25 cellular contexts compared by ENCODE assay signal in the genomic region with DNA sequence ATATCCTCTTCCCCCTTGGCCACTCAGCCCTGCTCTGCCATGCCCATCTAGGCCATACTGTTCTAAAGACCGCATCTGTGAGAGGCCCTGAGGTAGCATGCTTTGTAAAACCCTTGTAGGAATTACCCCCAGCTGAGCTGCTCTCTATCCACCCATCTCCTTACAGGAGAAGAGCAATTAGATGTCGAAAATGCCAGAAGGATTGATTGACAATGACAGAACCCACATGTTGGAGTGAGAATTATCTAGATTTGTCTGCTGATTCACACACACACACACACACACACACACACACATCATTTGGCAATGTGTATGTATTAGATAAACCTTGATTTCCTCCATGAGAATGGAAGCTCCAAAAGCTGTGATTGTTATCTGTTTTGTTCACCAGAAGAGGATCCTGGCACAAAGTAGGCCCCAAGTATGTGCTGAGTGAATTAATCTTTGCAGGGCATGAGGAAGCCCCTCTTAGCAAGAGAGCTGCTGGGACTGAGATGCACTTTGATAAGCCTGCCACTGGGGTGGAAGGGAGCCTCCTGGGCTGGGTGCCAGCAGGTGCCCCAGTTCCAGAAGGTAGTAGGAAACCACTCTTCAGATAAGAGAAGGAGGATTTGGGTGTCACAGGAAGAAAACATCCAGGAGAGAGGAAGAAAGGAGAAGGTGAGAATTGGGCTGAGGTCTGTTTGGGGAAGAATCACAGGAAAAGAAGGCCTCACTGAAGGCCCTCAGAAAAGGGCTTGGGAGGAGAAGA.
A peak's percentile ranks its signal among the peaks of the same experiment; 100 is the strongest.
DNase-seq lines count a peak whose midpoint lies in the region; ATAC-seq and TF ChIP-seq lines count a peak whose summit lies in the region.
"Had no signal": no experiment of that assay in that cellular context is flagged by ENCODE, and none has a peak within 500 bp of the region (broad histone marks: within the 10 kb centered on the region; RNA-seq: fewer than 3 reads in every experiment).

No MANE protein-coding gene starts in this region.

- no peaks in the 10 kb centered on the region for H3K9me2 ChIP-seq in MM.1S (replicated peaks; ENCODE audit: insufficient read depth, low read length)

- no peak overlapping the region for H3K4me3 ChIP-seq in BLaER1
- H3K4me3 ChIP-seq in MM.1S (ENCODE audit: low read length): no peak overlapping the region
- H3K4me3 ChIP-seq: body of pancreas, colonic mucosa, HAP-1, lung, ovary, sigmoid colon, stomach had no signal

- H3K79me2 ChIP-seq in MM.1S (ENCODE audit: low read length): no peaks in the 10 kb centered on the region

- H3K36me3 ChIP-seq in BLaER1 (no peaks in the 10 kb centered on the region), MM.1S (replicated peaks; ENCODE audit: insufficient read depth, low read length) (no peaks in the 10 kb centered on the region)
- H3K36me3 ChIP-seq: colonic mucosa, HAP-1, ovary, sigmoid colon, stomach had no signal

- intact Hi-C loops in Calu3 (cut with micrococcal nuclease; ENCODE audit: unreplicated experiment): no loop called here

- H3K27ac ChIP-seq in BLaER1: no peak overlapping the region
- no peak overlapping the region for H3K27ac ChIP-seq in MM.1S (ENCODE audit: low read length)
- H3K27ac ChIP-seq: body of pancreas, colonic mucosa, ovary, sigmoid colon, stomach had no signal

- H2AFZ ChIP-seq in MM.1S (ENCODE audit: low read length): no peak overlapping the region

- H3K4me1 Mint-ChIP-seq in Calu3 (ENCODE audit: low read depth, unreplicated experiment): peaks cover 8% of the 10 kb centered on the region
- H3K4me1 Mint-ChIP-seq in endothelial cell (ENCODE audit: unreplicated experiment): peaks cover 33% of the 10 kb centered on the region

- H3K27me3 ChIP-seq in BLaER1 (no peaks in the 10 kb centered on the region), MM.1S (replicated peaks; ENCODE audit: insufficient read depth, low read length) (no peaks in the 10 kb centered on the region)
- H3K27me3 ChIP-seq: body of pancreas, colonic mucosa, ovary, sigmoid colon, stomach had no signal

- TF ChIP-seq CTCF in Calu3 (IDR thresholded peaks at IDR 0.05; ENCODE audit: unreplicated experiment) (no peak), MM.1S (IDR thresholded peaks at IDR 0.05; ENCODE audit: low read length) (0 out of 2 replicates have a peak, but pooled peaks have one; percentile 9), endothelial cell (IDR thresholded peaks at IDR 0.05; ENCODE audit: unreplicated experiment) (no peak)

- H3K9me3 ChIP-seq in BLaER1 (no peaks in the 10 kb centered on the region), MM.1S (replicated peaks; ENCODE audit: insufficient read depth, low read length) (no peaks in the 10 kb centered on the region)
- H3K9me3 ChIP-seq: body of pancreas, colonic mucosa, HAP-1, ovary, sigmoid colon, stomach had no signal

- H3K4me1 ChIP-seq in BLaER1 (peaks cover 62% of the 10 kb centered on the region), MM.1S (ENCODE audit: low read length) (peaks cover 8% of the 10 kb centered on the region; the same call in 1 of the 2 replicates)
- H3K4me1 ChIP-seq: body of pancreas, colonic mucosa, HAP-1, sigmoid colon, stomach had no signal

- no peak overlapping the region for H3K9ac ChIP-seq in BLaER1
- H3K9ac ChIP-seq in MM.1S (ENCODE audit: low read length): no peak overlapping the region

- H4K20me1 ChIP-seq in BLaER1 (no peaks in the 10 kb centered on the region), MM.1S (ENCODE audit: insufficient read depth, low read length) (no peaks in the 10 kb centered on the region)

- H3K9me3 Mint-ChIP-seq in Calu3 (ENCODE audit: low read depth, unreplicated experiment) (no peaks in the 10 kb centered on the region), endothelial cell (ENCODE audit: unreplicated experiment) (no peaks in the 10 kb centered on the region)
- H3K9me3 Mint-ChIP-seq: activated naive CD8-positive, alpha-beta T cell treated with anti-CD3 and anti-CD28 coated beads, Interleukin-2, amount 10 ng/mL, durations not matched to agents 7 days and 5 days; T-cell; type B pancreatic cell had no signal

- ATAC-seq in GM18520 (IDR thresholded peaks at IDR 0.05; ENCODE audit: unreplicated experiment): no peak
- ATAC-seq in GM18870 (IDR thresholded peaks at IDR 0.05; ENCODE audit: unreplicated experiment): no peak
- ATAC-seq: body of pancreas, T-cell had no signal

- H3K27ac Mint-ChIP-seq in Calu3 (ENCODE audit: unreplicated experiment) (no peak overlapping the region), endothelial cell (ENCODE audit: unreplicated experiment) (peak overlapping the region; percentile 59)
- H3K27ac Mint-ChIP-seq: activated naive CD8-positive, alpha-beta T cell treated with anti-CD3 and anti-CD28 coated beads, Interleukin-2, amount 10 ng/mL, durations not matched to agents 7 days and 5 days; T-cell; type B pancreatic cell had no signal

- H3K4me3 Mint-ChIP-seq in Calu3 (ENCODE audit: low read depth, unreplicated experiment) (no peak overlapping the region), endothelial cell (ENCODE audit: unreplicated experiment) (no peak overlapping the region)
- H3K4me3 Mint-ChIP-seq: activated naive CD8-positive, alpha-beta T cell treated with anti-CD3 and anti-CD28 coated beads, Interleukin-2, amount 10 ng/mL, durations not matched to agents 7 days and 5 days; T-cell; type B pancreatic cell had no signal

- no TSS peak for BruUV-seq in Calu3 (replicated peaks; lab: Mats Ljungman, UMichigan)

- 0 out of 2 replicates have a peak overlapping the region, but pooled peaks have one; percentile 22 for H3K4me2 ChIP-seq in BLaER1
- H3K4me2 ChIP-seq in MM.1S (ENCODE audit: low read depth, low read length): no peak overlapping the region

- CTCF ChIA-PET in Calu3 (lab: Charles Lee): interaction anchor here (0.9 kb wide), 1 partner anchor 199 kb away, joined by 5 read pairs; the partner anchor contains the start of gene EGR2

- DNase-seq in Calu3 (peak; percentile 31), MM.1S (no peak), endothelial cell (ENCODE audit: low spot score) (no peak), hypothalamus (lab: John Stamatoyannopoulos, UW) (no peak), NCI-H2081 (lab: John Stamatoyannopoulos, UW) (no peak)
- DNase-seq: activated naive CD8-positive, alpha-beta T cell treated with anti-CD3 and anti-CD28 coated beads, Interleukin-2, amount 10 ng/mL, durations not matched to agents 7 days and 5 days; body of pancreas; colonic mucosa; GDM1; hippocampal formation; NCI-H1048; NCI-H2029 treated with DMSO at 0.1 percent for 48 hours; NCI-H510A; ovary; Right ventricle myocardium superior; sigmoid colon; stimulated activated CD4-positive, alpha-beta T cell treated with anti-CD3 and anti-CD28 coated beads, Interleukin-1b, Interleukin-23, amount 100 ng/mL, for 48 hours; stomach had no signal

- no peaks in the 10 kb centered on the region for H3K36me3 Mint-ChIP-seq in Calu3 (ENCODE audit: insufficient read depth, unreplicated experiment)
- peaks cover 4% of the 10 kb centered on the region for H3K36me3 Mint-ChIP-seq in endothelial cell (ENCODE audit: low read depth, unreplicated experiment)
- H3K36me3 Mint-ChIP-seq: T-cell, type B pancreatic cell had no signal

- no peaks in the 10 kb centered on the region for H3K27me3 Mint-ChIP-seq in Calu3 (ENCODE audit: unreplicated experiment)
- H3K27me3 Mint-ChIP-seq in endothelial cell (ENCODE audit: unreplicated experiment): peaks cover 8% of the 10 kb centered on the region

- H3F3A ChIP-seq in MM.1S (ENCODE audit: insufficient read depth, low read length): no peaks in the 10 kb centered on the region
